In genomic region chr11:65640483-65641207, GRCh38 we compare ENCODE assay signal across 8 cellular contexts. TPM values are rescaled to one million over a fixed set of nuclear protein-coding genes. Genes with fewer than 3 reads are reported as not detected.
DNase-seq lines count a peak whose midpoint lies in the region; ATAC-seq and TF ChIP-seq lines count a peak whose summit lies in the region.

No MANE protein-coding gene starts in this region.

- in situ Hi-C loops in HAP-1 (cut with MboI; ENCODE audit: low sequenced_read_pairs), result no loop called here

- intact Hi-C loops in dendritic cell treated with granulocyte-macrophage colony-stimulating factor and Interleukin-4, amounts not matched to agents 40 ng/mL and 50 ng/mL, for 4 days (cut with micrococcal nuclease), result loop anchor here (1.0 kb wide), 1 partner anchor 12 kb away; no protein-coding TSS in a partner anchor

- peaks cover 70% of the 10 kb centered on the region for H3K4me1 Mint-ChIP-seq in dendritic cell treated with granulocyte-macrophage colony-stimulating factor and Interleukin-4, amounts not matched to agents 40 ng/mL and 50 ng/mL, for 4 days (ENCODE audit: low read depth)

- no peak overlapping the region for H3K4me2 ChIP-seq in parathyroid adenoma (ENCODE audit: low read length)

- H3K27ac ChIP-seq in Peyer's patch, result peak overlapping the region; percentile 88 to 95 (median 94)
- H3K27ac ChIP-seq in parathyroid adenoma, result peak overlapping the region; percentile 60

- H3K27me3 Mint-ChIP-seq in dendritic cell treated with granulocyte-macrophage colony-stimulating factor and Interleukin-4, amounts not matched to agents 40 ng/mL and 50 ng/mL, for 4 days, result no peaks in the 10 kb centered on the region

- no peak for DNase-seq in GM12864 (ENCODE audit: low read depth)
- DNase-seq in Peyer's patch, result peak in 2 of 3 donors; percentile 88 to 91
- no peak for DNase-seq in HAP-1 (ENCODE audit: low spot score in 2 of 2)
- DNase-seq in islet precursor cell, result no peak

- no peak for TF ChIP-seq POLR2A in Peyer's patch (IDR thresholded peaks at IDR 0.05)

- H3K4me3 ChIP-seq in GM12864 (ENCODE audit: low read depth, low read length) (peak overlapping the region; percentile 80), Peyer's patch (peak overlapping the region; percentile 36 to 78 (median 64)), parathyroid adenoma (ENCODE audit: low read depth, low read length) (no peak overlapping the region), HAP-1 (no peak overlapping the region)

- no peak overlapping the region for H2AFZ ChIP-seq in parathyroid adenoma

- ATAC-seq in GM21717 (IDR thresholded peaks at IDR 0.05; ENCODE audit: unreplicated experiment), result no peak
- no peak for ATAC-seq in GM18858 (IDR thresholded peaks at IDR 0.05; ENCODE audit: unreplicated experiment)

- H3K36me3 ChIP-seq in Peyer's patch (peaks cover 0 to 19% (median 0%) of the 10 kb centered on the region in 3 donors), parathyroid adenoma (ENCODE audit: control insufficient read depth, insufficient read depth, low read length) (no peaks in the 10 kb centered on the region), HAP-1 (replicated peaks) (peaks cover 17% of the 10 kb centered on the region)

- H3K27ac Mint-ChIP-seq in dendritic cell treated with granulocyte-macrophage colony-stimulating factor and Interleukin-4, amounts not matched to agents 40 ng/mL and 50 ng/mL, for 4 days, result peak overlapping the region; percentile 94

- H3K9ac ChIP-seq in parathyroid adenoma, result no peak overlapping the region

- peak overlapping the region; percentile 98 for H3K4me3 Mint-ChIP-seq in dendritic cell treated with granulocyte-macrophage colony-stimulating factor and Interleukin-4, amounts not matched to agents 40 ng/mL and 50 ng/mL, for 4 days

- H3K9me3 Mint-ChIP-seq in dendritic cell treated with granulocyte-macrophage colony-stimulating factor and Interleukin-4, amounts not matched to agents 40 ng/mL and 50 ng/mL, for 4 days, result no peaks in the 10 kb centered on the region

- TF ChIP-seq CTCF in GM12864 (IDR thresholded peaks at IDR 0.05; ENCODE audit: low read depth, low read length, missing control alignments) (no peak), Peyer's patch (IDR thresholded peaks at IDR 0.05) (no peak), parathyroid adenoma (IDR thresholded peaks at IDR 0.05) (no peak)

- H3K4me1 ChIP-seq in Peyer's patch (peaks cover 0 to 36% (median 22%) of the 10 kb centered on the region in 4 donors), parathyroid adenoma (no peaks in the 10 kb centered on the region), HAP-1 (peaks cover 6% of the 10 kb centered on the region)

- H3K9me3 ChIP-seq in Peyer's patch (no peaks in the 10 kb centered on the region), parathyroid adenoma (ENCODE audit: control insufficient read depth, low read length) (no peaks in the 10 kb centered on the region), HAP-1 (no peaks in the 10 kb centered on the region)

- H3K79me2 ChIP-seq in parathyroid adenoma, result no peaks in the 10 kb centered on the region

- H3K27me3 ChIP-seq in Peyer's patch, result no peaks in the 10 kb centered on the region
- no peaks in the 10 kb centered on the region for H3K27me3 ChIP-seq in parathyroid adenoma (ENCODE audit: control insufficient read depth, insufficient read depth, low read length)
- H3K27me3 ChIP-seq in HAP-1 (ENCODE audit: low read depth), result no peaks in the 10 kb centered on the region

- H3K36me3 Mint-ChIP-seq in dendritic cell treated with granulocyte-macrophage colony-stimulating factor and Interleukin-4, amounts not matched to agents 40 ng/mL and 50 ng/mL, for 4 days (ENCODE audit: low read depth), result peaks cover 87% of the 10 kb centered on the region

RNA-seq across cellular contexts. Expression of gene SIPA1, which starts 2.7 kb away (rescaled TPM):
- 10 to 100 TPM; 18.0 to 48.7 (median 24.7) TPM for total RNA-seq in Peyer's patch

RNA-seq across cellular contexts. Expression of gene RELA, which starts 22.1 kb away (rescaled TPM):
- 10 to 100 TPM; 46.6 to 86.9 (median 59.7) TPM for total RNA-seq in Peyer's patch

RNA-seq across cellular contexts. Expression of gene PCNX3, which starts 25.1 kb away (rescaled TPM):
- 100 to 1,000 TPM in 1 of 4 donors, 10 to 100 TPM in 3; 60.2 to 106 (median 81.3) TPM for total RNA-seq in Peyer's patch

RNA-seq across cellular contexts. Expression of gene MAP3K11, which starts 26.6 kb away (rescaled TPM):
- total RNA-seq in Peyer's patch, result 100 to 1,000 TPM; 106 to 209 (median 150) TPM

RNA-seq across cellular contexts. Expression of gene KCNK7, which starts 45.0 kb away (rescaled TPM):
- 1 to 10 TPM in 3 of 4 donors, not detected in 1; 1.5 to 3.5 (median 2.5) TPM for total RNA-seq in Peyer's patch

Comparison
In these comparisons a context has a peak if more than half of its experiments do, and no peak if none do; other contexts are left out.
1. DNase-seq: peak in Peyer's patch (2 of 3); none in GM12864 (single experiment), HAP-1 (0 of 2) and islet precursor cell (single experiment).
2. H3K4me3 ChIP-seq: peak in GM12864 (single experiment) and Peyer's patch (4 of 4); none in parathyroid adenoma (single experiment) and HAP-1 (single experiment).